26 cellular contexts compared by ENCODE assay signal in genomic region chrX:144275826-144276225, GRCh38.
DNase-seq lines count a peak whose midpoint lies in the region; ATAC-seq and TF ChIP-seq lines count a peak whose summit lies in the region.
"Had no signal": no experiment of that assay in that cellular context is flagged by ENCODE, and none has a peak within 500 bp of the region (broad histone marks: within the 10 kb centered on the region; RNA-seq: fewer than 3 reads in every experiment).

No MANE protein-coding gene starts in this region.

- no peak overlapping the region for H3K4me2 ChIP-seq in mesendoderm (ENCODE audit: low read length)
- H3K4me2 ChIP-seq: A549; BLaER1; BLaER1 treated with 17β-estradiol and CSF1 and Interleukin-3, amounts not matched to agents 10 nM and 100 nM had no signal

- H4K5ac ChIP-seq in mesendoderm (ENCODE audit: low read length): no peak overlapping the region

- no peak for TF ChIP-seq CTCF in 22Rv1 (IDR thresholded peaks at IDR 0.05)
- no peak for TF ChIP-seq CTCF in LNCaP clone FGC (IDR thresholded peaks at IDR 0.05; ENCODE audit: control insufficient read depth, extremely low read depth, insufficient read depth)

- DNase-seq in LNCaP clone FGC (ENCODE audit: low read depth) (peak; percentile 10), sciatic nerve (ENCODE audit: low spot score) (no peak), anterior cingulate cortex (lab: John Stamatoyannopoulos, UW) (no peak), mesendoderm (no peak)
- DNase-seq in effector CD8-positive, alpha-beta T cell (lab: John Stamatoyannopoulos, UW): no peak
- DNase-seq: 8988T; ACHN; AML-193; BE2C; C1 segment of cervical spinal cord; Caco-2; Calu3; CD4-positive, alpha-beta memory T cell; CD4-positive, alpha-beta T cell; CD4-positive, CD25-positive, alpha-beta regulatory T cell; CD8-positive, alpha-beta memory T cell; CD8-positive, alpha-beta T cell; DMS79; DMS79 treated with DMSO at 0.1 percent for 48 hours; DND-41; EL had no signal

- H3K23ac ChIP-seq in mesendoderm (ENCODE audit: low read length): no peak overlapping the region

- H3K18ac ChIP-seq in mesendoderm (ENCODE audit: low read length): no peak overlapping the region

- no peak overlapping the region for H3K9ac ChIP-seq in mesendoderm (ENCODE audit: low read length)
- H3K9ac ChIP-seq: BLaER1; BLaER1 treated with 17β-estradiol and CSF1 and Interleukin-3, amounts not matched to agents 10 nM and 100 nM had no signal

- no peak overlapping the region for H2BK5ac ChIP-seq in mesendoderm (ENCODE audit: low read length)

- H3K27me3 ChIP-seq in mesendoderm (ENCODE audit: insufficient read depth, low read length, poor library complexity): no peaks in the 10 kb centered on the region
- H3K27me3 ChIP-seq: BE2C had no signal

- H3K27ac ChIP-seq in 22Rv1 (peak overlapping the region; percentile 53), mesendoderm (ENCODE audit: low read depth, low read length) (no peak overlapping the region)
- H3K27ac ChIP-seq: A549; BLaER1; BLaER1 treated with 17β-estradiol and CSF1 and Interleukin-3, amounts not matched to agents 10 nM and 100 nM; C4-2B had no signal

- no peak overlapping the region for H2BK120ac ChIP-seq in mesendoderm (ENCODE audit: low read depth, low read length)

- intact Hi-C loops in sciatic nerve (cut with DNase I): no loop called here

- H3K4ac ChIP-seq in mesendoderm (ENCODE audit: low read depth, low read length): no peak overlapping the region

- H3K4me3 ChIP-seq in LNCaP clone FGC (ENCODE audit: low read depth, low read length): no peak overlapping the region
- no peak overlapping the region for H3K4me3 ChIP-seq in mesendoderm (ENCODE audit: low read length)
- H3K4me3 ChIP-seq: A549; BLaER1; BLaER1 treated with 17β-estradiol and CSF1 and Interleukin-3, amounts not matched to agents 10 nM and 100 nM had no signal

- ATAC-seq in sciatic nerve: peak; percentile 66
- ATAC-seq: A549; CD8-positive, alpha-beta T cell had no signal

- no peak overlapping the region for H2BK15ac ChIP-seq in mesendoderm (replicated peaks; ENCODE audit: low read depth)

- H3K36me3 ChIP-seq in mesendoderm (ENCODE audit: control insufficient read depth, insufficient read depth, low read length): no peaks in the 10 kb centered on the region
- H3K36me3 ChIP-seq: BE2C; BLaER1; BLaER1 treated with 17β-estradiol and CSF1 and Interleukin-3, amounts not matched to agents 10 nM and 100 nM had no signal

- H4K8ac ChIP-seq in mesendoderm (ENCODE audit: low read depth, low read length): no peak overlapping the region

- no peak overlapping the region for H3K56ac ChIP-seq in mesendoderm (ENCODE audit: low read length)

- H3K79me2 ChIP-seq in mesendoderm (ENCODE audit: control insufficient read depth, insufficient read depth, low read length): no peaks in the 10 kb centered on the region

- no peaks in the 10 kb centered on the region for H3K79me1 ChIP-seq in mesendoderm (ENCODE audit: low read length)

- no CpG with 5 or more reads among the region's 3 CpGs for WGBS in mesendoderm (ENCODE audit: extremely low coverage, insufficient coverage, low lambda C conversion rate)

- H3K4me1 ChIP-seq in mesendoderm (ENCODE audit: control insufficient read depth, low read depth, low read length): no peaks in the 10 kb centered on the region
- H3K4me1 ChIP-seq: A549; BE2C; BLaER1; BLaER1 treated with 17β-estradiol and CSF1 and Interleukin-3, amounts not matched to agents 10 nM and 100 nM; Caco-2 had no signal

- no peak overlapping the region for H2AK5ac ChIP-seq in mesendoderm (ENCODE audit: low read length)
